Comparison of ENCODE assay signal across 9 cellular contexts in the genomic region with DNA sequence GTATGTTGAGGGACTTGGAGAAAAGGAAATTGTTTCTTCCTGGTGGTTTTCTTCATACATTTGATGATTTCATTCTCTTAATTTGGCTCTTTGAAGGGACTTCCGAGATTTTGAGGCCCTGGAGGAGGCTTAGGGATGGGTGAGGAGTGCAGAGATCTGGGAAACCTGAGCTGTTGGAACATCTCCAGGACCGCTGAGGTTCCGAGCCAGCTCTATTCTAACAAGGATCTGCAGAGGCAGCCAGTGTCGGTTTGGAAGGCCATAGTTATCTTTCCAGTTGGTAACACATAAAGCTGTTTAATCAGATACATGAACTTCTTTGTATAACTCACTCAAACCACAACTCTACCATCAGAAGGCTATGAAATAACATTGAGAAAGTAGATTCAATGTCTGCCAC.
"Had no signal": no experiment of that assay in that cellular context is flagged by ENCODE, and none has a peak within 500 bp of the region (broad histone marks: within the 10 kb centered on the region; RNA-seq: fewer than 3 reads in every experiment).

No MANE protein-coding gene starts in this region.

- H3K4me1 ChIP-seq: HAP-1 had no signal

- H3K36me3 ChIP-seq: HAP-1 had no signal

- FAIRE-seq: HepG2 had no signal

- H2AFZ ChIP-seq: GM23248 had no signal

- H3K9me3 ChIP-seq: HAP-1 had no signal

- H3K9ac ChIP-seq: GM23248 had no signal

- ATAC-seq: HCT116, HepG2 had no signal

- H3K36me3 Mint-ChIP-seq: IgD-negative memory B cell had no signal

- DNase-seq: GM23248, GOT3, H7, HFFc6 had no signal

- H3K4me3 ChIP-seq: GM23248, HAP-1 had no signal

- H3K4me1 Mint-ChIP-seq: IgD-negative memory B cell had no signal

- H3K27ac ChIP-seq: GM23248, HL-60 had no signal

- H3K27ac Mint-ChIP-seq: HFFc6, IgD-negative memory B cell had no signal

- H3K4me3 Mint-ChIP-seq: HFFc6, IgD-negative memory B cell had no signal

- H3K9me3 Mint-ChIP-seq: HFFc6, IgD-negative memory B cell had no signal
